In the genomic region with DNA sequence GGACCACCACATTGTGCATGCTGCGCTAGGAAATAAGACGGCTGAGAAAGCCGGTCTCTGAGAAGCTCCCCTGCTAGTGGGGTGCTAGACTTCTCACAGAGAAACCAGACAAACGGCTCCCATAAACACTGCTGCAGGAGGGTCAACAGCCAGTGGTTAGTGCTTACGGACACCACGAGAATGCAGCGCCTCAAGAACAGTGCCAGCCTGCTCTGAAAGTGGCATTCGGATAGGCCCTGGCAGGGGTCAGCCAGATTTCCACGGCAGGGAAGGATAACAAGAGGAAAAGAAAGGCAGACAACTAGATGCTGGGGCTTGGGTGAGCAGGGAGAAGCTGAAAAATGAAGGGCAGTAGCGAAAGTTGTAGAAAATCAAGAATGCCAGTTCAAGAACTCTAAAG, we compare ENCODE assay signal across 1 cellular context.
TF ChIP-seq lines count a peak whose summit lies in the region.

No MANE protein-coding gene starts in this region.

TF ChIP-seq in HepG2, 621 proteins besides CTCF, POLR2A, EP300 and RAD21:
- TF ChIP-seq ZFYVE20 (CRISPR knock-in tag; IDR thresholded peaks at IDR 0.05; ENCODE audit: borderline replicate concordance, low read depth) (no peak), IKZF1 (IDR thresholded peaks at IDR 0.05) (no peak), MIXL1 (CRISPR knock-in tag; IDR thresholded peaks at IDR 0.05) (no peak), ZZZ3 (CRISPR knock-in tag; IDR thresholded peaks at IDR 0.05; ENCODE audit: borderline replicate concordance) (no peak), MBNL3 (CRISPR knock-in tag; conservative IDR thresholded peaks at IDR 0.05) (no peak)
- TF ChIP-seq, protein P1, sequence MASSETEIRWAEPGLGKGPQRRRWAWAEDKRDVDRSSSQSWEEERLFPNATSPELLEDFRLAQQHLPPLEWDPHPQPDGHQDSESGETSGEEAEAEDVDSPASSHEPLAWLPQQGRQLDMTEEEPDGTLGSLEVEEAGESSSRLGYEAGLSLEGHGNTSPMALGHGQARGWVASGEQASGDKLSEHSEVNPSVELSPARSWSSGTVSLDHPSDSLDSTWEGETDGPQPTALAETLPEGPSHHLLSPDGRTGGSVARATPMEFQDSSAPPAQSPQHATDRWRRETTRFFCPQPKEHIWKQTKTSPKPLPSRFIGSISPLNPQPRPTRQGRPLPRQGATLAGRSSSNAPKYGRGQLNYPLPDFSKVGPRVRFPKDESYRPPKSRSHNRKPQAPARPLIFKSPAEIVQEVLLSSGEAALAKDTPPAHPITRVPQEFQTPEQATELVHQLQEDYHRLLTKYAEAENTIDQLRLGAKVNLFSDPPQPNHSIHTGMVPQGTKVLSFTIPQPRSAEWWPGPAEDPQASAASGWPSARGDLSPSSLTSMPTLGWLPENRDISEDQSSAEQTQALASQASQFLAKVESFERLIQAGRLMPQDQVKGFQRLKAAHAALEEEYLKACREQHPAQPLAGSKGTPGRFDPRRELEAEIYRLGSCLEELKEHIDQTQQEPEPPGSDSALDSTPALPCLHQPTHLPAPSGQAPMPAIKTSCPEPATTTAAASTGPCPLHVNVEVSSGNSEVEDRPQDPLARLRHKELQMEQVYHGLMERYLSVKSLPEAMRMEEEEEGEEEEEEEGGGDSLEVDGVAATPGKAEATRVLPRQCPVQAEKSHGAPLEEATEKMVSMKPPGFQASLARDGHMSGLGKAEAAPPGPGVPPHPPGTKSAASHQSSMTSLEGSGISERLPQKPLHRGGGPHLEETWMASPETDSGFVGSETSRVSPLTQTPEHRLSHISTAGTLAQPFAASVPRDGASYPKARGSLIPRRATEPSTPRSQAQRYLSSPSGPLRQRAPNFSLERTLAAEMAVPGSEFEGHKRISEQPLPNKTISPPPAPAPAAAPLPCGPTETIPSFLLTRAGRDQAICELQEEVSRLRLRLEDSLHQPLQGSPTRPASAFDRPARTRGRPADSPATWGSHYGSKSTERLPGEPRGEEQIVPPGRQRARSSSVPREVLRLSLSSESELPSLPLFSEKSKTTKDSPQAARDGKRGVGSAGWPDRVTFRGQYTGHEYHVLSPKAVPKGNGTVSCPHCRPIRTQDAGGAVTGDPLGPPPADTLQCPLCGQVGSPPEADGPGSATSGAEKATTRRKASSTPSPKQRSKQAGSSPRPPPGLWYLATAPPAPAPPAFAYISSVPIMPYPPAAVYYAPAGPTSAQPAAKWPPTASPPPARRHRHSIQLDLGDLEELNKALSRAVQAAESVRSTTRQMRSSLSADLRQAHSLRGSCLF (CRISPR knock-in tag; IDR thresholded peaks at IDR 0.05; ENCODE audit: borderline replicate concordance), result no peak
- TF ChIP-seq, protein P2, sequence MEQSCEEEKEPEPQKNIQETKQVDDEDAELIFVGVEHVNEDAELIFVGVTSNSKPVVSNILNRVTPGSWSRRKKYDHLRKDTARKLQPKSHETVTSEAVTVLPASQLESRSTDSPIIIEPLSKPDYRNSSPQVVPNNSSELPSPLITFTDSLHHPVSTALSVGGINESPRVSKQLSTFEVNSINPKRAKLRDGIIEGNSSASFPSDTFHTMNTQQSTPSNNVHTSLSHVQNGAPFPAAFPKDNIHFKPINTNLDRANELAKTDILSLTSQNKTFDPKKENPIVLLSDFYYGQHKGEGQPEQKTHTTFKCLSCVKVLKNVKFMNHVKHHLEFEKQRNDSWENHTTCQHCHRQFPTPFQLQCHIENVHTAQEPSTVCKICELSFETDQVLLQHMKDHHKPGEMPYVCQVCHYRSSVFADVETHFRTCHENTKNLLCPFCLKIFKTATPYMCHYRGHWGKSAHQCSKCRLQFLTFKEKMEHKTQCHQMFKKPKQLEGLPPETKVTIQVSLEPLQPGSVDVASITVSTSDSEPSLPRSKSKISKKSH (CRISPR knock-in tag; IDR thresholded peaks at IDR 0.05; ENCODE audit: borderline replicate concordance), result no peak
